In genomic region chr7:100887955-100888481, GRCh38 we compare ENCODE assay signal across 8 cellular contexts. TPM values are rescaled to one million over a fixed set of nuclear protein-coding genes. Genes with fewer than 3 reads are reported as not detected.
DNase-seq lines count a peak whose midpoint lies in the region; ATAC-seq and TF ChIP-seq lines count a peak whose summit lies in the region.

No MANE protein-coding gene starts in this region.

- H3K4me1 ChIP-seq in mammary epithelial cell (ENCODE audit: insufficient read depth, low read length): peaks cover 33% of the 10 kb centered on the region

- no peak overlapping the region for H2AFZ ChIP-seq in mammary epithelial cell (ENCODE audit: low read depth, low read length)

- no peaks in the 10 kb centered on the region for H4K20me1 ChIP-seq in mammary epithelial cell (ENCODE audit: insufficient read depth, low read length)

- 61% methylated on average over 4 of the region's 13 CpGs for WGBS in mammary epithelial cell (ENCODE audit: low coverage, missing lambda C conversion rate)

- no peaks in the 10 kb centered on the region for H3K9me3 Mint-ChIP-seq in nephron

- H3K4me3 Mint-ChIP-seq in nephron: peak overlapping the region; percentile 71 to 93 (median 89)

- H3K79me2 ChIP-seq in mammary epithelial cell (ENCODE audit: insufficient read depth, low read length): peaks cover 50% of the 10 kb centered on the region

- intact Hi-C loops in mammary epithelial cell (cut with micrococcal nuclease): no loop called here

- H3K27me3 Mint-ChIP-seq in nephron (ENCODE audit: low read depth): no peaks in the 10 kb centered on the region

- TF ChIP-seq CTCF in C4-2B (conservative IDR thresholded peaks at IDR 0.05) (no peak), HFF-Myc (IDR thresholded peaks at IDR 0.05; ENCODE audit: low read depth, low read length, missing control alignments) (no peak), mammary epithelial cell (conservative IDR thresholded peaks at IDR 0.05 in 1 of 2, IDR thresholded peaks at IDR 0.05 in 1 of 2; ENCODE audit: extremely low read depth in 1 of 2, insufficient read depth in 1 of 2, low read depth in 1 of 2, low read length in 2 of 2) (no peak), nephron (IDR thresholded peaks at IDR 0.05; ENCODE audit: unreplicated experiment in 3 of 3) (no peak)

- CTCF ChIA-PET in mammary epithelial cell (lab: Charles Lee; ENCODE audit: low non-redundant PET): no interaction called here

- no peaks in the 10 kb centered on the region for H3K9me3 ChIP-seq in mammary epithelial cell (replicated peaks; ENCODE audit: insufficient read depth, low read length)

- peaks cover 57% of the 10 kb centered on the region for H3K36me3 Mint-ChIP-seq in nephron (ENCODE audit: low read depth)

- H3K36me3 ChIP-seq in mammary epithelial cell (ENCODE audit: insufficient read depth, low read length): peaks cover 32% of the 10 kb centered on the region

- H3K27me3 ChIP-seq in mammary epithelial cell (ENCODE audit: insufficient read depth, low read length): no peaks in the 10 kb centered on the region

- H3K27ac ChIP-seq in C4-2B: peak overlapping the region; percentile 98
- H3K27ac ChIP-seq in mammary epithelial cell (ENCODE audit: insufficient read depth, low read depth, low read length): no peak overlapping the region

- DNase-seq in HFF-Myc (ENCODE audit: extremely low read depth, low read depth) (no peak), mammary epithelial cell (no peak), UCSD-AML1 (lab: John Stamatoyannopoulos, UW; ENCODE audit: unreplicated experiment) (no peak), erythroblast (lab: John Stamatoyannopoulos, UW) (no peak), NCI-H1092 treated with DMSO at 0.1 percent for 48 hours (lab: John Stamatoyannopoulos, UW) (no peak)

- peaks cover 57% of the 10 kb centered on the region for H3K4me1 Mint-ChIP-seq in nephron

- dilution Hi-C loops in mammary epithelial cell (cut with HindIII; ENCODE audit: low sequenced_read_pairs): loop anchor here (5.0 to 10.0 kb wide), 5 partner anchors 41 to 443 kb away; no protein-coding TSS in a partner anchor

- H3K9ac ChIP-seq in mammary epithelial cell (ENCODE audit: insufficient read depth, low read length): no peak overlapping the region

- H3K27ac Mint-ChIP-seq in nephron: peak overlapping the region; percentile 65 to 99 (median 73)

- H3K4me3 ChIP-seq in HFF-Myc (replicated peaks; ENCODE audit: low read depth, low read length) (peak overlapping the region; percentile 77), mammary epithelial cell (replicated peaks in 1 of 3; ENCODE audit: insufficient read depth in 1 of 3, low read depth in 2 of 3, low read length in 3 of 3) (peak overlapping the region in 1 of 3 experiments; percentile 81)

- no peak for TF ChIP-seq POLR2A in erythroblast (IDR thresholded peaks at IDR 0.05; ENCODE audit: low read length)

- in situ Hi-C loops in mammary epithelial cell (cut with MboI; ENCODE audit: low sequenced_read_pairs in 2 of 2): loop anchor here in 1 of 2 donors (25.0 kb wide), 1 partner anchor 399 kb away; no protein-coding TSS in a partner anchor

- no peak for ATAC-seq in HG03196 (IDR thresholded peaks at IDR 0.05; ENCODE audit: unreplicated experiment)

- H3K4me2 ChIP-seq in mammary epithelial cell (ENCODE audit: insufficient read depth, low read depth, low read length): peak overlapping the region; percentile 86

- TSS peak; percentile 69 for BruUV-seq in mammary epithelial cell (replicated peaks; lab: Mats Ljungman, UMichigan)

RNA-seq across cellular contexts. Expression of gene UFSP1, which starts 1.5 kb away (rescaled TPM):
- total RNA-seq in mammary epithelial cell: 1 to 10 TPM; 2.0 to 3.7 TPM
- 1.1 TPM for polyA plus RNA-seq in mammary epithelial cell
- polyA minus RNA-seq in mammary epithelial cell: 4.2 TPM

RNA-seq across cellular contexts. Expression of gene ACHE, which starts 7.7 kb away (rescaled TPM):
- total RNA-seq in mammary epithelial cell: under 1 TPM; 0.14 to 0.17 TPM
- polyA plus RNA-seq in mammary epithelial cell: 0.07 TPM
- polyA minus RNA-seq in mammary epithelial cell: not detected

RNA-seq across cellular contexts. Expression of gene SRRT, which starts 13.1 kb away (rescaled TPM):
- total RNA-seq in mammary epithelial cell: 100 to 1,000 TPM in 1 of 2 donors, 10 to 100 TPM in 1; 29.5 to 127 TPM
- 57.6 TPM for polyA plus RNA-seq in mammary epithelial cell
- 127 TPM for polyA minus RNA-seq in mammary epithelial cell

RNA-seq across cellular contexts. Expression of gene TRIP6, which starts 20.8 kb away (rescaled TPM):
- total RNA-seq in mammary epithelial cell: 100 to 1,000 TPM in 1 of 2 donors, 10 to 100 TPM in 1; 56.3 to 129 TPM
- polyA plus RNA-seq in mammary epithelial cell: 125 TPM
- polyA minus RNA-seq in mammary epithelial cell: 66.4 TPM

RNA-seq across cellular contexts. Expression of gene SLC12A9, which starts 35.5 kb away (rescaled TPM):
- 10 to 100 TPM; 11.7 to 31.0 TPM for total RNA-seq in mammary epithelial cell
- polyA plus RNA-seq in mammary epithelial cell: 11.5 TPM
- 18.6 TPM for polyA minus RNA-seq in mammary epithelial cell
